Comparison of ENCODE assay signal across 8 cellular contexts in the genomic region with DNA sequence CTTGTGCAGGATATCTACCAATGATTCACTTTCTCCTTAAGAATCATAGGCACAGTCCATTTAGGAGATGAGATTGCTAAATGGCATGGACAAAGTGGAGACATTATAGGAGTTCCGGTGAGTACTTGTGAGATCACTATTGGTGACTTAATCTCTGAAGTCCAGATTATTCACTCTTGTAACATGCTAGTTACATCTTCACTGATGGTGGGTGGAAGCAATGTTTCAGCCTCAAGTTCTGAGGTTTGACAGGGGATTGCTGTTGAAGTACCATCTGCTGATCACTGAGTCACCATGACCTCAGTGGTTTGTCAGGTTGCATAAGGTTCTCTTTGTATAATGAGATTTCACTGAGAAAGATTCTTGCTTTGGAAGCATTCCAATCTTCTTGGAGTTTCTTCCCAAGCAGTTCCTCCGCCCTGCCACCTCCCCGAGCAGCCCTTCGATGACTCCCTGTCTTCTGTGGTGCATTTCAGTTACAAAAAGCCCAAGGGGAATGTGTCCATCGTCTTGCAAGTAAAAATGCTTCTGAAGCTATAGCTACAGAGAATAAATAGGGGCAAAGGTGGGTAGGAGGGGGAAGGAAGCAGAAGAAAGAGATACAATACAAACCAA.
DNase-seq lines count a peak whose midpoint lies in the region; ATAC-seq, FAIRE-seq and TF ChIP-seq lines count a peak whose summit lies in the region.
"Not testable (repeated sequence)": the region's sequence is repeated elsewhere in the genome, so short reads cannot be mapped to it uniquely, and the experiment has no call there.

No MANE protein-coding gene starts in this region.

- ATAC-seq in IMR-90 (ENCODE audit: low read depth) (peak; percentile 86), gastroesophageal sphincter (peak; percentile 86), psoas muscle (peak; percentile 52 to 82 (median 62)), aorta (ENCODE audit: low FRiP score) (peak; percentile 11)

- not testable (repeated sequence) for H3K56ac ChIP-seq in IMR-90 (ENCODE audit: extremely low read depth, insufficient read depth, low read length)

- peak overlapping the region; percentile 72 for H3K27ac Mint-ChIP-seq in activated naive CD8-positive, alpha-beta T cell treated with anti-CD3 and anti-CD28 coated beads for 36 hours

- not testable (repeated sequence) for H3K4me2 ChIP-seq in IMR-90 (ENCODE audit: low read depth, low read length); keratinocyte (ENCODE audit: control insufficient read depth, extremely low read depth, insufficient read depth, low read depth, low read length)

- H3K27ac ChIP-seq in IMR-90 (ENCODE audit: insufficient read depth, low read length); gastroesophageal sphincter; aorta (ENCODE audit: low read depth in 1 of 2, low read length in 2 of 2): not testable (repeated sequence)
- H3K27ac ChIP-seq in keratinocyte (ENCODE audit: control insufficient read depth, insufficient read depth, low read length) (peak overlapping the region; percentile 20), psoas muscle (peak overlapping the region; percentile 21)

- BruUV-seq in IMR-90 (replicated peaks; lab: Mats Ljungman, UMichigan), result not testable (repeated sequence)

- not testable (repeated sequence) for H2AK5ac ChIP-seq in IMR-90 (ENCODE audit: low read depth, low read length)

- FAIRE-seq in keratinocyte (lab: Jason Lieb, UNC), result not testable (repeated sequence)

- not testable (repeated sequence) for TF ChIP-seq CTCF in IMR-90 (conservative IDR thresholded peaks at IDR 0.05; ENCODE audit: low read depth, low read length); gastroesophageal sphincter (IDR thresholded peaks at IDR 0.05); keratinocyte (optimal IDR thresholded peaks at IDR 0.05 in 1 of 3, IDR thresholded peaks at IDR 0.05 in 1 of 3, conservative IDR thresholded peaks at IDR 0.05 in 1 of 3; ENCODE audit: extremely low read depth in 1 of 3, insufficient read depth in 2 of 3, low read length in 3 of 3); psoas muscle (IDR thresholded peaks at IDR 0.05)

- DNase-seq in IMR-90; activated naive CD8-positive, alpha-beta T cell treated with anti-CD3 and anti-CD28 coated beads for 36 hours; keratinocyte (ENCODE audit: low read depth, low spot score); psoas muscle; aorta: not testable (repeated sequence)
- peak; percentile 59 for DNase-seq in T1000 (lab: John Stamatoyannopoulos, UW)
- peak; percentile 58 for DNase-seq in activated CD8-positive, alpha-beta memory T cell treated with anti-CD3 and anti-CD28 coated beads for 24 hours

- H4K91ac ChIP-seq in IMR-90 (ENCODE audit: insufficient read depth, low read depth, low read length), result not testable (repeated sequence)

- not testable (repeated sequence) for H2AFZ ChIP-seq in IMR-90 (replicated peaks; ENCODE audit: low read length, poor library complexity); keratinocyte (ENCODE audit: control insufficient read depth, low read length)

- not testable (repeated sequence) for H3K9ac ChIP-seq in IMR-90 (ENCODE audit: low read depth, low read length); keratinocyte (ENCODE audit: control insufficient read depth, extremely low read depth, insufficient read depth, low read length)

- H4K8ac ChIP-seq in IMR-90 (ENCODE audit: low read depth in 2 of 2, low read length in 2 of 2), result not testable (repeated sequence)

- H3K4me3 ChIP-seq in IMR-90 (ENCODE audit: insufficient read depth, low read depth, low read length); gastroesophageal sphincter; keratinocyte (ENCODE audit: control insufficient read depth in 2 of 3, extremely low read depth in 1 of 3, insufficient read depth in 2 of 3, low read depth in 1 of 3, low read length in 3 of 3); psoas muscle; aorta (ENCODE audit: low read length in 2 of 2): not testable (repeated sequence)

- CTCF ChIA-PET in IMR-90 (lab: Yijun Ruan, JAX), result not testable (repeated sequence)

- H3K4ac ChIP-seq in IMR-90 (ENCODE audit: low read depth, low read length), result not testable (repeated sequence)

- not testable (repeated sequence) for H2BK15ac ChIP-seq in IMR-90 (ENCODE audit: low read depth, low read length)

- H2BK20ac ChIP-seq in IMR-90 (ENCODE audit: low read depth, low read length), result not testable (repeated sequence)

- not testable (repeated sequence) for H2BK5ac ChIP-seq in IMR-90 (ENCODE audit: low read depth, low read length, poor library complexity, severe bottlenecking)

- not testable (repeated sequence) for H3K79me1 ChIP-seq in IMR-90 (ENCODE audit: low read depth in 1 of 2, low read length in 2 of 2)

- H3K9me3 ChIP-seq in IMR-90 (ENCODE audit: control insufficient read depth, insufficient read depth, low read length); gastroesophageal sphincter; keratinocyte (ENCODE audit: control insufficient read depth, low read depth, low read length); psoas muscle; aorta (ENCODE audit: control insufficient read depth, low read length): not testable (repeated sequence)

- H4K5ac ChIP-seq in IMR-90 (ENCODE audit: low read depth, low read length), result not testable (repeated sequence)

- H3K4me3 Mint-ChIP-seq in activated naive CD8-positive, alpha-beta T cell treated with anti-CD3 and anti-CD28 coated beads for 36 hours, result not testable (repeated sequence)

- H3K27me3 Mint-ChIP-seq in activated naive CD8-positive, alpha-beta T cell treated with anti-CD3 and anti-CD28 coated beads for 36 hours, result not testable (repeated sequence)

- not testable (repeated sequence) for H3K9me1 ChIP-seq in IMR-90 (ENCODE audit: insufficient read depth, low read length); keratinocyte (ENCODE audit: control insufficient read depth, extremely low read depth, insufficient read depth, low read length)

- H3K4me1 Mint-ChIP-seq in activated naive CD8-positive, alpha-beta T cell treated with anti-CD3 and anti-CD28 coated beads for 36 hours, result not testable (repeated sequence)

- POLR2A ChIA-PET in IMR-90 (lab: Charles Lee; ENCODE audit: unreplicated experiment), result not testable (repeated sequence)

- in situ Hi-C loops in IMR-90 (cut with MboI; ENCODE audit: low sequenced_read_pairs), result not testable (repeated sequence)

- not testable (repeated sequence) for TF ChIP-seq EP300 in gastroesophageal sphincter (IDR thresholded peaks at IDR 0.05)

- H3K36me3 ChIP-seq in IMR-90 (ENCODE audit: control insufficient read depth, insufficient read depth, low read length); gastroesophageal sphincter; keratinocyte (ENCODE audit: control insufficient read depth in 2 of 2, extremely low read depth in 1 of 2, insufficient read depth in 2 of 2, low read length in 2 of 2); psoas muscle (ENCODE audit: insufficient read depth in 1 of 2, low read depth in 1 of 2); aorta (ENCODE audit: control insufficient read depth in 1 of 2, insufficient read depth in 2 of 2, low read length in 1 of 2): not testable (repeated sequence)

- H3K27me3 ChIP-seq in IMR-90 (ENCODE audit: control insufficient read depth, insufficient read depth, low read length); gastroesophageal sphincter; keratinocyte (ENCODE audit: control insufficient read depth, extremely low read depth, insufficient read depth, low read length); psoas muscle (ENCODE audit: insufficient read depth in 3 of 3, low read length in 2 of 3); aorta (ENCODE audit: control insufficient read depth in 1 of 2, insufficient read depth in 2 of 2, low read length in 1 of 2): not testable (repeated sequence)

- TF ChIP-seq RAD21 in IMR-90 (IDR thresholded peaks at IDR 0.05; ENCODE audit: low read length), result not testable (repeated sequence)

- H2AK9ac ChIP-seq in IMR-90 (replicated peaks; ENCODE audit: low read depth, low read length, poor library complexity), result not testable (repeated sequence)

- dilution Hi-C loops in IMR-90 (cut with HindIII; ENCODE audit: low sequenced_read_pairs, unreplicated experiment); keratinocyte (cut with MboI; ENCODE audit: extremely low pct_ligation_motif_present, low sequenced_read_pairs): not testable (repeated sequence)

- not testable (repeated sequence) for H3K9me3 Mint-ChIP-seq in activated naive CD8-positive, alpha-beta T cell treated with anti-CD3 and anti-CD28 coated beads for 36 hours

- no CpG with 5 or more reads among the region's 5 CpGs for WGBS in IMR-90 (ENCODE audit: extremely low coverage in 2 of 2, insufficient read length in 1 of 2), 2 experiments
- WGBS in gastroesophageal sphincter (ENCODE audit: low coverage in 1 of 2), 2 donors, result 63% methylated on average over 3 of the region's 5 CpGs; no CpG with 5 or more reads in 1 of the 2 donors
- WGBS in psoas muscle, 3 donors, result 70 to 84% (median 72%) methylated on average over 5 of the region's 5 CpGs
- WGBS in aorta, 2 donors, result 88 to 91% methylated on average over 5 of the region's 5 CpGs

- TF ChIP-seq POLR2A in IMR-90 (IDR thresholded peaks at IDR 0.05; ENCODE audit: low read depth, low read length); gastroesophageal sphincter (IDR thresholded peaks at IDR 0.05): not testable (repeated sequence)

- H3K23ac ChIP-seq in IMR-90 (ENCODE audit: low read depth, low read length), result not testable (repeated sequence)

- H4K20me1 ChIP-seq in IMR-90 (ENCODE audit: insufficient read depth, low read length); keratinocyte (ENCODE audit: control insufficient read depth, extremely low read depth, insufficient read depth, low read length): not testable (repeated sequence)

- not testable (repeated sequence) for H3K79me2 ChIP-seq in keratinocyte (ENCODE audit: control insufficient read depth, insufficient read depth, low read length)

- H3K36me3 Mint-ChIP-seq in activated naive CD8-positive, alpha-beta T cell treated with anti-CD3 and anti-CD28 coated beads for 36 hours, result not testable (repeated sequence)

- not testable (repeated sequence) for H2BK120ac ChIP-seq in IMR-90 (ENCODE audit: low read depth, low read length)

- not testable (repeated sequence) for H3K4me1 ChIP-seq in IMR-90 (ENCODE audit: control insufficient read depth, insufficient read depth, low read length); gastroesophageal sphincter; keratinocyte (ENCODE audit: control insufficient read depth, extremely low read depth, insufficient read depth, low read length); psoas muscle; aorta (ENCODE audit: control insufficient read depth in 1 of 2, insufficient read depth in 2 of 2, low read length in 2 of 2)

- intact Hi-C loops in IMR-90 (cut with micrococcal nuclease); psoas muscle (cut with DNase I); aorta (cut with DNase I): not testable (repeated sequence)

- not testable (repeated sequence) for H3K14ac ChIP-seq in IMR-90 (replicated peaks; ENCODE audit: low read depth, low read length)

- not testable (repeated sequence) for H3K18ac ChIP-seq in IMR-90 (ENCODE audit: low read depth, low read length)

Comparison
In these comparisons a context has a peak if more than half of its experiments do, and no peak if none do; other contexts are left out.
1. ATAC-seq: peak in every context shown above with its lines; median percentile 86 in IMR-90; 86 in gastroesophageal sphincter; 62 in psoas muscle; 11 in aorta.